Comparison of ENCODE assay signal across 15 cellular contexts in the genomic region with DNA sequence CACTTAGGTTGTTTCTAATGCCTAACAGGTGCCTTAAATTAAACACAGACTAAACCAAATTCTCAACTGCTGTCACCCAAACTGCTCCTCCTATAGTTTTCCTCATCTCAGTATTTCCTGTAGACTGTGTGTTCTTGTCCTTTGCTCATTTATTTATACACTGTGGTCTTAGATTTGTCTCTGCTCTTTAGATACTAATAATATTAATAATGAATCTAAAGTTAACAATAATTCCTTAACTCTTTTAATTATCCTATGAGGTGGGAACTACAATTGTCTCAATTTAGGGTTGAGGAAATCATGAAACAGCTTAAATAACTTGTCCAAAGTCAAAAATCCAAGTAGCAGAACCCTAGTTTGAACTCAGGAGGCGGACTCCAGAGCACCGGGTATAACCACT. TPM values are rescaled to one million over a fixed set of nuclear protein-coding genes. Genes with fewer than 3 reads are reported as not detected.
DNase-seq lines count a peak whose midpoint lies in the region; TF ChIP-seq lines count a peak whose summit lies in the region.
"Had no signal": no experiment of that assay in that cellular context is flagged by ENCODE, and none has a peak within 500 bp of the region (broad histone marks: within the 10 kb centered on the region; RNA-seq: fewer than 3 reads in every experiment).

No MANE protein-coding gene starts in this region.

- H3K79me2 ChIP-seq in SU-DHL-6 (ENCODE audit: insufficient read depth, low read length), result no peaks in the 10 kb centered on the region

- peak overlapping the region; percentile 48; the same call in 1 of the 2 replicates for H3K27ac ChIP-seq in SU-DHL-6 (ENCODE audit: low read depth, low read length)
- H3K27ac ChIP-seq: KMS-11 had no signal

- CTCF ChIA-PET in Calu3 (lab: Charles Lee), result no interaction called here

- H3K4me3 ChIP-seq in SU-DHL-6 (ENCODE audit: insufficient read depth, low read length, poor library complexity, severe bottlenecking), result no peak overlapping the region
- no peak overlapping the region for H3K4me3 ChIP-seq in fibroblast of mammary gland (ENCODE audit: control insufficient read depth, low read depth, low read length)

- H3K36me3 ChIP-seq in SU-DHL-6 (ENCODE audit: low read length), result no peaks in the 10 kb centered on the region

- intact Hi-C loops in Calu3 (cut with micrococcal nuclease; ENCODE audit: unreplicated experiment), result no loop called here

- H2AFZ ChIP-seq in SU-DHL-6 (ENCODE audit: low read depth, low read length, severe bottlenecking), result no peak overlapping the region

- no TSS peak for BruUV-seq in Calu3 (replicated peaks; lab: Mats Ljungman, UMichigan)

- H3K4me3 Mint-ChIP-seq in progenitor cell of endocrine pancreas (ENCODE audit: low read depth) (no peak overlapping the region), Calu3 (ENCODE audit: low read depth, unreplicated experiment) (no peak overlapping the region)
- H3K4me3 Mint-ChIP-seq: CD4-positive, alpha-beta memory T cell had no signal

- H3K9me3 Mint-ChIP-seq in progenitor cell of endocrine pancreas (ENCODE audit: low read depth) (no peaks in the 10 kb centered on the region), Calu3 (ENCODE audit: low read depth, unreplicated experiment) (no peaks in the 10 kb centered on the region)
- H3K9me3 Mint-ChIP-seq: CD4-positive, alpha-beta memory T cell had no signal

- DNase-seq in LHCN-M2 (ENCODE audit: low read depth) (peak; percentile 12), fibroblast of mammary gland (ENCODE audit: low read depth) (peak; percentile 37), progenitor cell of endocrine pancreas (ENCODE audit: low spot score, unreplicated experiment) (no peak), Calu3 (no peak), NOMO-1 treated with DMSO at 0.1 percent for 48 hours (lab: John Stamatoyannopoulos, UW; ENCODE audit: unreplicated experiment) (no peak)
- DNase-seq in stimulated activated CD4-positive, alpha-beta T cell treated with anti-CD3 and anti-CD28 coated beads, Interleukin-4, amount 100 ng/mL, for 1 hour, result no peak
- DNase-seq: BE2C; CD4-positive, alpha-beta memory T cell; NCI-H1048; NCI-H1436 treated with DMSO at 0.1 percent for 48 hours; NCI-H2081 treated with DMSO at 0.1 percent for 48 hours; NCI-H524; SIG-M5 had no signal

- H3K27me3 Mint-ChIP-seq in progenitor cell of endocrine pancreas (no peaks in the 10 kb centered on the region), Calu3 (ENCODE audit: unreplicated experiment) (no peaks in the 10 kb centered on the region)
- H3K27me3 Mint-ChIP-seq: CD4-positive, alpha-beta memory T cell had no signal

- H3K36me3 Mint-ChIP-seq in progenitor cell of endocrine pancreas (ENCODE audit: insufficient read depth) (peaks cover 13% of the 10 kb centered on the region), Calu3 (ENCODE audit: insufficient read depth, unreplicated experiment) (peaks cover 14% of the 10 kb centered on the region)

- H3K9me2 ChIP-seq in SU-DHL-6 (replicated peaks; ENCODE audit: insufficient read depth, low read length), result no peaks in the 10 kb centered on the region

- no peak overlapping the region for H3K4me2 ChIP-seq in SU-DHL-6 (ENCODE audit: low read depth, low read length, poor library complexity, severe bottlenecking)
- H3K4me2 ChIP-seq: KMS-11 had no signal

- H3K4me1 Mint-ChIP-seq in progenitor cell of endocrine pancreas (ENCODE audit: low read depth) (peaks cover 1% of the 10 kb centered on the region), Calu3 (ENCODE audit: low read depth, unreplicated experiment) (no peaks in the 10 kb centered on the region)

- peaks cover 7% of the 10 kb centered on the region for H3F3A ChIP-seq in SU-DHL-6 (ENCODE audit: insufficient read depth)

- H4K20me1 ChIP-seq in SU-DHL-6 (ENCODE audit: low read depth, low read length), result no peaks in the 10 kb centered on the region

- no peaks in the 10 kb centered on the region for H3K27me3 ChIP-seq in SU-DHL-6 (ENCODE audit: low read length)
- H3K27me3 ChIP-seq: BE2C had no signal

- H3K27ac Mint-ChIP-seq in progenitor cell of endocrine pancreas (peak overlapping the region; percentile 38), Calu3 (ENCODE audit: unreplicated experiment) (no peak overlapping the region)

- TF ChIP-seq CTCF in SU-DHL-6 (IDR thresholded peaks at IDR 0.05; ENCODE audit: insufficient read depth, low read length, poor library complexity, severe bottlenecking) (no peak), fibroblast of mammary gland (conservative IDR thresholded peaks at IDR 0.05; ENCODE audit: control insufficient read depth, insufficient read depth, low read depth, low read length) (no peak), progenitor cell of endocrine pancreas (IDR thresholded peaks at IDR 0.05; ENCODE audit: unreplicated experiment) (no peak), Calu3 (IDR thresholded peaks at IDR 0.05; ENCODE audit: unreplicated experiment) (no peak)

- H3K9me3 ChIP-seq in SU-DHL-6 (ENCODE audit: insufficient read depth, low read length), result no peaks in the 10 kb centered on the region
- H3K9me3 ChIP-seq: BE2C had no signal

- H3K9ac ChIP-seq in SU-DHL-6 (ENCODE audit: low read length), result no peak overlapping the region
- H3K9ac ChIP-seq: KMS-11 had no signal

RNA-seq across cellular contexts. Expression of gene YPEL1, which starts 43.9 kb away (rescaled TPM):
- total RNA-seq in LHCN-M2 (2014; rRNA removed), result 0.38 and 0.80 TPM in 2 replicates
- 0.62 TPM for polyA plus RNA-seq in LHCN-M2 (2012)
- total RNA-seq in progenitor cell of endocrine pancreas, result 24.9 and 30.5 TPM in 2 replicates
- 1.7 and 3.3 TPM in 2 replicates for total RNA-seq in Calu3 (2022)

Comparison
In these comparisons a context has a peak if more than half of its experiments do, and no peak if none do; other contexts are left out.
1. DNase-seq: peak in LHCN-M2 (single experiment) and fibroblast of mammary gland (single experiment); none in progenitor cell of endocrine pancreas (single experiment), Calu3 (single experiment), NOMO-1 treated with DMSO at 0.1 percent for 48 hours (single experiment) and stimulated activated CD4-positive, alpha-beta T cell treated with anti-CD3 and anti-CD28 coated beads, Interleukin-4, amount 100 ng/mL, for 1 hour (single experiment).